ENCODE assay signal across 8 cellular contexts in genomic region chr17:75693500-75694481, GRCh38. TPM values are rescaled to one million over a fixed set of nuclear protein-coding genes. Genes with fewer than 3 reads are reported as not detected.
A peak's percentile ranks its signal among the peaks of the same experiment; 100 is the strongest.
DNase-seq lines count a peak whose midpoint lies in the region; ATAC-seq and TF ChIP-seq lines count a peak whose summit lies in the region.

No MANE protein-coding gene starts in this region.

- H3K27me3 ChIP-seq in SK-N-SH (ENCODE audit: insufficient read depth) (no peaks in the 10 kb centered on the region), gastroesophageal sphincter (no peaks in the 10 kb centered on the region)

- peaks cover 58% of the 10 kb centered on the region for H3F3A ChIP-seq in SK-N-SH (replicated peaks; ENCODE audit: insufficient read depth)

- peak; percentile 100 for DNase-seq in EL
- peak; percentile 85 for DNase-seq in SK-N-SH
- DNase-seq in posterior vena cava (ENCODE audit: low spot score) = peak; percentile 68
- no peak for DNase-seq in CD14-positive monocyte (ENCODE audit: low spot score)
- DNase-seq in natural killer cell treated with Interleukin-12 subunit alpha and Interleukin-12 subunit beta and Interleukin-15 and Interleukin-18, amount 100 ng/mL, for 72 hours (ENCODE audit: low spot score) = no peak
- no peak for DNase-seq in effector memory CD8-positive, alpha-beta T cell

- no peaks in the 10 kb centered on the region for H3K9me3 Mint-ChIP-seq in CD14-positive monocyte
- H3K9me3 Mint-ChIP-seq in natural killer cell treated with Interleukin-12 subunit alpha and Interleukin-12 subunit beta and Interleukin-15 and Interleukin-18, amount 100 ng/mL, for 72 hours = no peaks in the 10 kb centered on the region
- no peaks in the 10 kb centered on the region for H3K9me3 Mint-ChIP-seq in effector memory CD8-positive, alpha-beta T cell

- H3K9ac ChIP-seq in SK-N-SH = peak overlapping the region; percentile 80

- H3K4me3 Mint-ChIP-seq in CD14-positive monocyte = no peak overlapping the region
- H3K4me3 Mint-ChIP-seq in natural killer cell treated with Interleukin-12 subunit alpha and Interleukin-12 subunit beta and Interleukin-15 and Interleukin-18, amount 100 ng/mL, for 72 hours = no peak overlapping the region
- no peak overlapping the region for H3K4me3 Mint-ChIP-seq in effector memory CD8-positive, alpha-beta T cell

- 16% methylated on average over 19 of the region's 19 CpGs for WGBS in SK-N-SH (ENCODE audit: low lambda C conversion rate)
- WGBS in gastroesophageal sphincter (ENCODE audit: low coverage in 1 of 2), 2 donors = 32 to 40% methylated on average over 4 to 11 of the region's 19 CpGs

- TF ChIP-seq RAD21 in SK-N-SH (IDR thresholded peaks at IDR 0.05; ENCODE audit: low read length) = peak; percentile 52

- ATAC-seq in gastroesophageal sphincter (peak; percentile 91), HG02588 (IDR thresholded peaks at IDR 0.05; ENCODE audit: unreplicated experiment) (no peak)
- no peak for ATAC-seq in natural killer cell treated with Interleukin-12 subunit alpha and Interleukin-12 subunit beta and Interleukin-15 and Interleukin-18, amount 100 ng/mL, for 72 hours
- ATAC-seq in effector memory CD8-positive, alpha-beta T cell (replicated peaks) = no peak

- peaks cover 76 to 83% of the 10 kb centered on the region in 2 donors for H3K36me3 Mint-ChIP-seq in CD14-positive monocyte
- peaks cover 4% of the 10 kb centered on the region for H3K36me3 Mint-ChIP-seq in natural killer cell treated with Interleukin-12 subunit alpha and Interleukin-12 subunit beta and Interleukin-15 and Interleukin-18, amount 100 ng/mL, for 72 hours
- peaks cover 75% of the 10 kb centered on the region for H3K36me3 Mint-ChIP-seq in effector memory CD8-positive, alpha-beta T cell (ENCODE audit: insufficient read depth)

- no peaks in the 10 kb centered on the region for H3K9me2 ChIP-seq in SK-N-SH

- peak overlapping the region in 1 of 7 donors; percentile 40 for H3K27ac Mint-ChIP-seq in CD14-positive monocyte
- H3K27ac Mint-ChIP-seq in natural killer cell treated with Interleukin-12 subunit alpha and Interleukin-12 subunit beta and Interleukin-15 and Interleukin-18, amount 100 ng/mL, for 72 hours = no peak overlapping the region
- H3K27ac Mint-ChIP-seq in effector memory CD8-positive, alpha-beta T cell = peak overlapping the region in 1 of 2 donors; percentile 32

- TF ChIP-seq EP300 in SK-N-SH (IDR thresholded peaks at IDR 0.05; ENCODE audit: borderline replicate concordance in 1 of 2, low read depth in 1 of 2, low read length in 1 of 2) (peak; percentile 48 to 87; a peak in 2 of 4 replicates), gastroesophageal sphincter (IDR thresholded peaks at IDR 0.05) (peak; percentile 26)

- H3K79me2 ChIP-seq in SK-N-SH (ENCODE audit: insufficient read depth) = peaks cover 80% of the 10 kb centered on the region

- H3K4me1 ChIP-seq in SK-N-SH (ENCODE audit: control insufficient read depth in 1 of 2, insufficient read depth in 2 of 2, low read depth in 1 of 2, low read length in 1 of 2) = peaks cover 45 to 62% of the 10 kb centered on the region in 2 experiments; a peak in 3 of 4 replicates
- H3K4me1 ChIP-seq in gastroesophageal sphincter = peaks cover 0 to 78% (median 24%) of the 10 kb centered on the region in 3 donors

- CTCF ChIA-PET in SK-N-SH (lab: Yijun Ruan, JAX) = interaction anchor here (0.6 to 6.9 kb wide), 24 partner anchors 8 to 281 kb away, joined by 3 to 69 read pairs (median 4); partner anchors contain the start of genes RECQL5, SMIM5 and TSEN54

- peak overlapping the region in 1 of 2 experiments; percentile 16; a peak in 2 of 4 replicates for H3K4me3 ChIP-seq in SK-N-SH (ENCODE audit: low read depth in 2 of 2, low read length in 1 of 2)
- H3K4me3 ChIP-seq in gastroesophageal sphincter = no peak overlapping the region

- intact Hi-C loops in posterior vena cava (cut with DNase I) = no loop called here
- intact Hi-C loops in CD14-positive monocyte (cut with micrococcal nuclease) = no loop called here

- H3K27me3 Mint-ChIP-seq in CD14-positive monocyte (ENCODE audit: low read depth in 3 of 3) = no peaks in the 10 kb centered on the region
- no peaks in the 10 kb centered on the region for H3K27me3 Mint-ChIP-seq in natural killer cell treated with Interleukin-12 subunit alpha and Interleukin-12 subunit beta and Interleukin-15 and Interleukin-18, amount 100 ng/mL, for 72 hours
- no peaks in the 10 kb centered on the region for H3K27me3 Mint-ChIP-seq in effector memory CD8-positive, alpha-beta T cell

- peaks cover 27% of the 10 kb centered on the region for H3K4me1 Mint-ChIP-seq in CD14-positive monocyte
- H3K4me1 Mint-ChIP-seq in natural killer cell treated with Interleukin-12 subunit alpha and Interleukin-12 subunit beta and Interleukin-15 and Interleukin-18, amount 100 ng/mL, for 72 hours (ENCODE audit: low read depth in 2 of 2) = peaks cover 38 to 44% of the 10 kb centered on the region in 2 donors
- H3K4me1 Mint-ChIP-seq in effector memory CD8-positive, alpha-beta T cell (ENCODE audit: low read depth in 2 of 2) = peaks cover 20 to 26% of the 10 kb centered on the region in 2 donors

- POLR2A ChIA-PET in SK-N-SH (lab: Yijun Ruan, JAX) = interaction anchor here (0.6 to 1.4 kb wide), 5 partner anchors 8 to 458 kb away, joined by 3 to 5 read pairs (median 3); partner anchors contain the start of genes RECQL5, SAP30BP and TSEN54

- peak; percentile 53 for TF ChIP-seq CTCF in SK-N-SH (IDR thresholded peaks at IDR 0.05)
- peak in 3 of 4 experiments; percentile 5 to 31 (median 6) for TF ChIP-seq CTCF in gastroesophageal sphincter (IDR thresholded peaks at IDR 0.05)
- no peak for TF ChIP-seq CTCF in CD14-positive monocyte (IDR thresholded peaks at IDR 0.05)

- H2AFZ ChIP-seq in SK-N-SH (ENCODE audit: low read depth) = 0 out of 2 replicates have a peak overlapping the region, but pooled peaks have one; percentile 10

- no peak for TF ChIP-seq POLR2A in gastroesophageal sphincter (IDR thresholded peaks at IDR 0.05)

- peak overlapping the region; percentile 73 for H3K4me2 ChIP-seq in SK-N-SH

- peak overlapping the region; percentile 91 to 99 for H3K27ac ChIP-seq in SK-N-SH (ENCODE audit: low read depth in 2 of 2, low read length in 1 of 2)
- peak overlapping the region; percentile 72 to 86 (median 85) for H3K27ac ChIP-seq in gastroesophageal sphincter

- H3K36me3 ChIP-seq in SK-N-SH (replicated peaks in 1 of 2; ENCODE audit: control insufficient read depth in 1 of 2, insufficient read depth in 2 of 2, low read length in 1 of 2) (peaks cover 21 to 38% of the 10 kb centered on the region in 2 experiments), gastroesophageal sphincter (peaks cover 0 to 63% of the 10 kb centered on the region in 2 donors)

- H3K9me3 ChIP-seq in SK-N-SH (no peaks in the 10 kb centered on the region), gastroesophageal sphincter (no peaks in the 10 kb centered on the region)

- no peaks in the 10 kb centered on the region for H4K20me1 ChIP-seq in SK-N-SH (ENCODE audit: insufficient read depth)

TF ChIP-seq in SK-N-SH, 30 proteins besides CTCF, POLR2A, EP300 and RAD21 (continues in another document):
- TF ChIP-seq USF1 (IDR thresholded peaks at IDR 0.05; ENCODE audit: borderline replicate concordance, low read depth) (peak; percentile 52; the same call in 1 of the 2 replicates), GATA2 (CRISPR knock-in tag; IDR thresholded peaks at IDR 0.05) (no peak), MXI1 (IDR thresholded peaks at IDR 0.05; ENCODE audit: low read depth, low read length) (peak; percentile 99), RCOR1 (IDR thresholded peaks at IDR 0.05; ENCODE audit: low read length) (peak; percentile 56; the same call in 1 of the 2 replicates), POLR2AphosphoS5 (IDR thresholded peaks at IDR 0.05; ENCODE audit: low read depth, low read length) (peak; percentile 74), MAX (IDR thresholded peaks at IDR 0.05; ENCODE audit: low read depth) (peak; percentile 99), SIN3A (IDR thresholded peaks at IDR 0.05; ENCODE audit: borderline replicate concordance, low read depth, low read length) (peak; percentile 99), JUND (IDR thresholded peaks at IDR 0.05) (peak; percentile 90), FOXM1 (IDR thresholded peaks at IDR 0.05; ENCODE audit: low read depth) (peak; percentile 81), TEAD4 (IDR thresholded peaks at IDR 0.05; ENCODE audit: borderline replicate concordance, insufficient read depth) (peak; percentile 96)

RNA-seq across cellular contexts. Expression of gene SAP30BP, which starts 26.7 kb away (rescaled TPM):
- polyA plus RNA-seq in SK-N-SH (2012; rRNA removed) (145 and 158 TPM in 2 replicates), CD14-positive monocyte (10 to 100 TPM; 43.8 to 61.6 TPM)
- polyA plus RNA-seq in SK-N-SH (2012; cell fraction: cytosol; rRNA removed) = 103 and 121 TPM in 2 replicates
- 387 and 410 TPM in 2 replicates for polyA plus RNA-seq in SK-N-SH (2012; cell fraction: nucleus; rRNA removed)
- total RNA-seq in gastroesophageal sphincter (10 to 100 TPM; 68.2 to 87.2 (median 77.2) TPM), posterior vena cava (10 to 100 TPM; 56.7 to 66.1 TPM)
- 100 to 1,000 TPM; 129 TPM for total RNA-seq in natural killer cell treated with Interleukin-12 subunit alpha and Interleukin-12 subunit beta and Interleukin-15 and Interleukin-18, amount 100 ng/mL, for 72 hours

RNA-seq across cellular contexts. Expression of gene RECQL5, which starts 26.8 kb away (rescaled TPM):
- polyA plus RNA-seq in SK-N-SH (2012; rRNA removed) (22.5 and 25.3 TPM in 2 replicates), CD14-positive monocyte (1 to 10 TPM; 3.1 to 4.4 TPM)
- polyA plus RNA-seq in SK-N-SH (2012; cell fraction: cytosol; rRNA removed) = 8.8 and 11.4 TPM in 2 replicates
- 179 and 199 TPM in 2 replicates for polyA plus RNA-seq in SK-N-SH (2012; cell fraction: nucleus; rRNA removed)
- total RNA-seq in gastroesophageal sphincter (10 to 100 TPM in 3 of 4 donors, 1 to 10 TPM in 1; 6.4 to 15.1 (median 13.6) TPM), posterior vena cava (10 to 100 TPM; 14.5 to 14.8 TPM)
- 10 to 100 TPM; 32.6 to 59.7 TPM for total RNA-seq in natural killer cell treated with Interleukin-12 subunit alpha and Interleukin-12 subunit beta and Interleukin-15 and Interleukin-18, amount 100 ng/mL, for 72 hours

RNA-seq across cellular contexts. Expression of gene ITGB4, which starts 27.5 kb away (rescaled TPM):
- 3.6 and 7.0 TPM in 2 replicates for polyA plus RNA-seq in SK-N-SH (2012; rRNA removed)
- polyA plus RNA-seq in SK-N-SH (2012; cell fraction: cytosol; rRNA removed) = 1.7 and 3.3 TPM in 2 replicates
- polyA plus RNA-seq in SK-N-SH (2012; cell fraction: nucleus; rRNA removed) = 8.6 and 11.2 TPM in 2 replicates
- total RNA-seq in gastroesophageal sphincter = 10 to 100 TPM; 31.1 to 66.3 (median 41.8) TPM
- total RNA-seq in posterior vena cava = 10 to 100 TPM; 39.4 to 46.6 TPM
- polyA plus RNA-seq in CD14-positive monocyte = under 1 TPM in 1 of 2 donors, not detected in 1; 0.82 TPM
- total RNA-seq in natural killer cell treated with Interleukin-12 subunit alpha and Interleukin-12 subunit beta and Interleukin-15 and Interleukin-18, amount 100 ng/mL, for 72 hours = under 1 TPM in 1 of 2 donors, not detected in 1; 0.90 TPM

Comparison
In these comparisons a context has a peak if more than half of its experiments do, and no peak if none do; other contexts are left out.
1. DNase-seq: peak in EL (single experiment), SK-N-SH (single experiment) and posterior vena cava (single experiment); none in CD14-positive monocyte (single experiment), natural killer cell treated with Interleukin-12 subunit alpha and Interleukin-12 subunit beta and Interleukin-15 and Interleukin-18, amount 100 ng/mL, for 72 hours (single experiment) and effector memory CD8-positive, alpha-beta T cell (0 of 3).
2. RNA of gene ITGB4, which starts 27.5 kb away (total RNA-seq): 39.4 to 46.6 TPM in posterior vena cava and 31.1 to 66.3 TPM in gastroesophageal sphincter; 0.90 TPM in natural killer cell treated with Interleukin-12 subunit alpha and Interleukin-12 subunit beta and Interleukin-15 and Interleukin-18, amount 100 ng/mL, for 72 hours; every median in the first group is over 10 times any median in the second.